ENCODE assay signal across 1 cellular context in the genomic region with DNA sequence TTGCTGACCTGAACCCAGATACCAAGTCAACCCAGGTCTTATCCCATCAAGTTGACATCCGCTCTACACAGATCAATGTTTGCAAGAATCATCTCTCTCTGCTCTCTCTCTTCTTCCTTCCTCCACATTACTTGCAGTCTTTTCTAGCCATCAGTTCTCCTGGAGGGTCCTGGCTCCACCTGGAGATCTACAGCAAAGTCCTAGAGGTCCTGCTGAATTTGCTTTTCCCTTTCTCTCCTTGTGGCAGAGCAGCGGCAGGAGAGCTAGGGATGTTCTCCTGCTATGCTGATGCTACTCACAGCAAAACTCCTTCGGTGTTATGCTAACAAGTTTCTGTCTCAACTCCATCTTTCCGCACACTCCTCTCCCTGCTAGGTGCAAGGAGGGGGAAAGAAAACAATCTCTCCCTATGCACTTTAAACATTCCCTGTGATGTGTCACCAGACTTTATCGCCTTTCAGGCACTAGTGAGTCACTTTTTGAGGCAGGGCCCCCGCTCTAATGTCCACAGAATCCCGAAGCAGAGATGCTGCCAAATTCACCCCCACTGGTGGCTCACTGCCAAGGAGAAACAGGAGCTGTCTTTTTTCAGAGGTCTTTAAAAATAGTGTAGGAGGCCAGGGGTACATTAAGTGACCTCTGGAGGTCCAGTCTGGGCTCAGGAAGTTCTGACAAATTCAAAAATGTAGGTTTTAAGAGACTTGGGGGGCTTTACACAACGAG.
TF ChIP-seq lines count a peak whose summit lies in the region.

No MANE protein-coding gene starts in this region.

TF ChIP-seq in HepG2, 621 proteins besides CTCF, POLR2A, EP300 and RAD21 (continued from another document and continues in another):
- TF ChIP-seq FOXK1 (CRISPR knock-in tag; IDR thresholded peaks at IDR 0.05; ENCODE audit: borderline replicate concordance, low read depth) (peak; percentile 67; the same call in 1 of the 2 replicates), NCOA5 (CRISPR knock-in tag; IDR thresholded peaks at IDR 0.05) (no peak), YEATS2 (CRISPR knock-in tag; IDR thresholded peaks at IDR 0.05; ENCODE audit: borderline replicate concordance) (peak; percentile 29; the same call in 1 of the 2 replicates), ZZZ3 (CRISPR knock-in tag; IDR thresholded peaks at IDR 0.05; ENCODE audit: borderline replicate concordance) (no peak), GRHL1 (CRISPR knock-in tag; conservative IDR thresholded peaks at IDR 0.05) (no peak), TGIF2 (CRISPR knock-in tag; IDR thresholded peaks at IDR 0.05) (no peak), SIX1 (CRISPR knock-in tag; IDR thresholded peaks at IDR 0.05; ENCODE audit: borderline replicate concordance) (peak; percentile 71; the same call in 1 of the 2 replicates), ZNF367 (CRISPR knock-in tag; IDR thresholded peaks at IDR 0.05; ENCODE audit: borderline replicate concordance) (no peak), ZNF572 (CRISPR knock-in tag; IDR thresholded peaks at IDR 0.05) (no peak; the same call in 1 of the 2 replicates), ZNF446 (CRISPR knock-in tag; IDR thresholded peaks at IDR 0.05) (no peak; the same call in 1 of the 2 replicates), ATF2 (CRISPR knock-in tag; IDR thresholded peaks at IDR 0.05) (peak; percentile 64; the same call in 1 of the 2 replicates), MEIS1 (CRISPR knock-in tag; IDR thresholded peaks at IDR 0.05; ENCODE audit: borderline replicate concordance) (no peak), PAWR (CRISPR knock-in tag; IDR thresholded peaks at IDR 0.05; ENCODE audit: borderline replicate concordance) (no peak), KLF11 (CRISPR knock-in tag; IDR thresholded peaks at IDR 0.05) (0 out of 2 replicates have a peak, but pooled peaks have one; percentile 35), ZNF780A (CRISPR knock-in tag; IDR thresholded peaks at IDR 0.05) (no peak), CEBPB (IDR thresholded peaks at IDR 0.05; ENCODE audit: borderline replicate concordance, low read depth, low read length) (no peak), MTA3 (CRISPR knock-in tag; IDR thresholded peaks at IDR 0.05) (no peak), ATRX (CRISPR knock-in tag; IDR thresholded peaks at IDR 0.05; ENCODE audit: borderline replicate concordance) (no peak), CENPX (CRISPR knock-in tag; IDR thresholded peaks at IDR 0.05) (no peak), ZHX2 (IDR thresholded peaks at IDR 0.05; ENCODE audit: low read depth) (no peak), ZHX2 (CRISPR knock-in tag; IDR thresholded peaks at IDR 0.05; ENCODE audit: borderline replicate concordance) (no peak), ETV5 (CRISPR knock-in tag; IDR thresholded peaks at IDR 0.05; ENCODE audit: borderline replicate concordance) (0 out of 2 replicates have a peak, but pooled peaks have one; percentile 54), TRAFD1 (CRISPR knock-in tag; IDR thresholded peaks at IDR 0.05; ENCODE audit: borderline replicate concordance) (no peak), HOXA7 (CRISPR knock-in tag; IDR thresholded peaks at IDR 0.05) (no peak), ZNF224 (CRISPR knock-in tag; IDR thresholded peaks at IDR 0.05) (no peak), ZNF737 (CRISPR knock-in tag; IDR thresholded peaks at IDR 0.05; ENCODE audit: borderline replicate concordance) (no peak)
- TF ChIP-seq, protein P1, sequence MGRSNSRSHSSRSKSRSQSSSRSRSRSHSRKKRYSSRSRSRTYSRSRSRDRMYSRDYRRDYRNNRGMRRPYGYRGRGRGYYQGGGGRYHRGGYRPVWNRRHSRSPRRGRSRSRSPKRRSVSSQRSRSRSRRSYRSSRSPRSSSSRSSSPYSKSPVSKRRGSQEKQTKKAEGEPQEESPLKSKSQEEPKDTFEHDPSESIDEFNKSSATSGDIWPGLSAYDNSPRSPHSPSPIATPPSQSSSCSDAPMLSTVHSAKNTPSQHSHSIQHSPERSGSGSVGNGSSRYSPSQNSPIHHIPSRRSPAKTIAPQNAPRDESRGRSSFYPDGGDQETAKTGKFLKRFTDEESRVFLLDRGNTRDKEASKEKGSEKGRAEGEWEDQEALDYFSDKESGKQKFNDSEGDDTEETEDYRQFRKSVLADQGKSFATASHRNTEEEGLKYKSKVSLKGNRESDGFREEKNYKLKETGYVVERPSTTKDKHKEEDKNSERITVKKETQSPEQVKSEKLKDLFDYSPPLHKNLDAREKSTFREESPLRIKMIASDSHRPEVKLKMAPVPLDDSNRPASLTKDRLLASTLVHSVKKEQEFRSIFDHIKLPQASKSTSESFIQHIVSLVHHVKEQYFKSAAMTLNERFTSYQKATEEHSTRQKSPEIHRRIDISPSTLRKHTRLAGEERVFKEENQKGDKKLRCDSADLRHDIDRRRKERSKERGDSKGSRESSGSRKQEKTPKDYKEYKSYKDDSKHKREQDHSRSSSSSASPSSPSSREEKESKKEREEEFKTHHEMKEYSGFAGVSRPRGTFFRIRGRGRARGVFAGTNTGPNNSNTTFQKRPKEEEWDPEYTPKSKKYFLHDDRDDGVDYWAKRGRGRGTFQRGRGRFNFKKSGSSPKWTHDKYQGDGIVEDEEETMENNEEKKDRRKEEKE (IDR thresholded peaks at IDR 0.05), result no peak
- TF ChIP-seq, protein P2, sequence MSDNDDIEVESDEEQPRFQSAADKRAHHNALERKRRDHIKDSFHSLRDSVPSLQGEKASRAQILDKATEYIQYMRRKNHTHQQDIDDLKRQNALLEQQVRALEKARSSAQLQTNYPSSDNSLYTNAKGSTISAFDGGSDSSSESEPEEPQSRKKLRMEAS (IDR thresholded peaks at IDR 0.05), result no peak
- TF ChIP-seq, protein P3, sequence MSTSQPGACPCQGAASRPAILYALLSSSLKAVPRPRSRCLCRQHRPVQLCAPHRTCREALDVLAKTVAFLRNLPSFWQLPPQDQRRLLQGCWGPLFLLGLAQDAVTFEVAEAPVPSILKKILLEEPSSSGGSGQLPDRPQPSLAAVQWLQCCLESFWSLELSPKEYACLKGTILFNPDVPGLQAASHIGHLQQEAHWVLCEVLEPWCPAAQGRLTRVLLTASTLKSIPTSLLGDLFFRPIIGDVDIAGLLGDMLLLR (CRISPR knock-in tag; IDR thresholded peaks at IDR 0.05), result no peak
- TF ChIP-seq, protein P4, sequence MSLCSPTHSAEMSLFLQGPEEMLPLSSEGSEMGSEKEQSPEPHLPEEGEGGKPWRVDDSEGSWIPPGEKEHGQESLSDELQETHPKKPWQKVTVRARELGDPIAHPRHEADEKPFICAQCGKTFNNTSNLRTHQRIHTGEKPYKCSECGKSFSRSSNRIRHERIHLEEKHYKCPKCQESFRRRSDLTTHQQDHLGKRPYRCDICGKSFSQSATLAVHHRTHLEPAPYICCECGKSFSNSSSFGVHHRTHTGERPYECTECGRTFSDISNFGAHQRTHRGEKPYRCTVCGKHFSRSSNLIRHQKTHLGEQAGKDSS (CRISPR knock-in tag; IDR thresholded peaks at IDR 0.05; ENCODE audit: borderline replicate concordance, low read depth), result no peak
- TF ChIP-seq, protein P5, sequence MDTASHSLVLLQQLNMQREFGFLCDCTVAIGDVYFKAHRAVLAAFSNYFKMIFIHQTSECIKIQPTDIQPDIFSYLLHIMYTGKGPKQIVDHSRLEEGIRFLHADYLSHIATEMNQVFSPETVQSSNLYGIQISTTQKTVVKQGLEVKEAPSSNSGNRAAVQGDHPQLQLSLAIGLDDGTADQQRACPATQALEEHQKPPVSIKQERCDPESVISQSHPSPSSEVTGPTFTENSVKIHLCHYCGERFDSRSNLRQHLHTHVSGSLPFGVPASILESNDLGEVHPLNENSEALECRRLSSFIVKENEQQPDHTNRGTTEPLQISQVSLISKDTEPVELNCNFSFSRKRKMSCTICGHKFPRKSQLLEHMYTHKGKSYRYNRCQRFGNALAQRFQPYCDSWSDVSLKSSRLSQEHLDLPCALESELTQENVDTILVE (CRISPR knock-in tag; IDR thresholded peaks at IDR 0.05), result peak; percentile 23; the same call in 1 of the 2 replicates
- TF ChIP-seq, protein P6, sequence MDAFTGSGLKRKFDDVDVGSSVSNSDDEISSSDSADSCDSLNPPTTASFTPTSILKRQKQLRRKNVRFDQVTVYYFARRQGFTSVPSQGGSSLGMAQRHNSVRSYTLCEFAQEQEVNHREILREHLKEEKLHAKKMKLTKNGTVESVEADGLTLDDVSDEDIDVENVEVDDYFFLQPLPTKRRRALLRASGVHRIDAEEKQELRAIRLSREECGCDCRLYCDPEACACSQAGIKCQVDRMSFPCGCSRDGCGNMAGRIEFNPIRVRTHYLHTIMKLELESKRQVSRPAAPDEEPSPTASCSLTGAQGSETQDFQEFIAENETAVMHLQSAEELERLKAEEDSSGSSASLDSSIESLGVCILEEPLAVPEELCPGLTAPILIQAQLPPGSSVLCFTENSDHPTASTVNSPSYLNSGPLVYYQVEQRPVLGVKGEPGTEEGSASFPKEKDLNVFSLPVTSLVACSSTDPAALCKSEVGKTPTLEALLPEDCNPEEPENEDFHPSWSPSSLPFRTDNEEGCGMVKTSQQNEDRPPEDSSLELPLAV (CRISPR knock-in tag; conservative IDR thresholded peaks at IDR 0.05; ENCODE audit: low read depth), result no peak
